Comparison of ENCODE assay signal across 22 cellular contexts in the genomic region with DNA sequence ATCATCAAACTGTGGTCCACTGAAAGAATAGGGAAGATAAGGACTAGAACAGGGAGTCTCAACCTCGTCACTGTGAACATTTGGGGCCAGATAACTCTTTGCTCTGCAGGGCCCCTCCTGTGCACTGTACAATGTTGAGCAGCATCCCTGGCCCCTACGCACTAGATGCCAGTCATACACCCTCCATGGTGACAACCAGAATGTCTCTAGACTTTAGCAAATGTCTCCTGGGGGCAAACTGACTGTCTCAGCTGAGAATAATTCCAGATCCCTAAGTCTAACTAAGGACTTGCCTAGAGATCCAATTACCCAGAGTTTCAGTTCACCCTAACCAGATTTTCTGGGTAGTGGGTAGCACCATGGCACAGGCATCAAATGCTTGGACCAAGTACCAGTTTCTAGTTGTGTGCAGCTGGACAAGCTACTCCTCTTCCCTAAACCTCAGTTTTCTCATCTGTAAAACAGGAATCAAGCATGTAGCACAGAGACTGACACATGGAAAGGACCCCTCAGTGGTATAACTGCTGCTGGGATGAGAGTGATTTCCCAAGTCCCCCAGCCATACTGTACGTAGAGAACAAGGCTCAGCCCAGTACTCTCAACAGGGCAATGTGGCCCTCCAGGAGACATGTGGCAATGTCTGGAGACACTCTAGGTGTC.
DNase-seq lines count a peak whose midpoint lies in the region; ATAC-seq, FAIRE-seq and TF ChIP-seq lines count a peak whose summit lies in the region.
"Had no signal": no experiment of that assay in that cellular context is flagged by ENCODE, and none has a peak within 500 bp of the region (broad histone marks: within the 10 kb centered on the region; RNA-seq: fewer than 3 reads in every experiment).

No MANE protein-coding gene starts in this region.

- H3K4me1 Mint-ChIP-seq in HFFc6 (ENCODE audit: low read depth): peaks cover 50% of the 10 kb centered on the region
- H3K4me1 Mint-ChIP-seq in brain: peaks cover 19% of the 10 kb centered on the region
- H3K4me1 Mint-ChIP-seq in osteocyte (ENCODE audit: unreplicated experiment): peaks cover 24% of the 10 kb centered on the region

- no peaks in the 10 kb centered on the region for H3K9me3 Mint-ChIP-seq in HFFc6
- H3K9me3 Mint-ChIP-seq in brain: no peaks in the 10 kb centered on the region
- H3K9me3 Mint-ChIP-seq in osteocyte (ENCODE audit: unreplicated experiment): no peaks in the 10 kb centered on the region
- H3K9me3 Mint-ChIP-seq: activated CD8-positive, alpha-beta T cell treated with anti-CD3 and anti-CD28 coated beads for 36 hours had no signal

- CTCF ChIA-PET in A549 (lab: Yijun Ruan, JAX): interaction anchor here (1.4 to 2.3 kb wide), 2 partner anchors 16 to 34 kb away, joined by 3 to 5 read pairs; no protein-coding TSS in a partner anchor

- no peak for ATAC-seq in A549
- ATAC-seq in GM19023 (IDR thresholded peaks at IDR 0.05; ENCODE audit: unreplicated experiment): no peak
- ATAC-seq in HG03442 (IDR thresholded peaks at IDR 0.05; ENCODE audit: unreplicated experiment): no peak
- no peak for ATAC-seq in HG02798 (IDR thresholded peaks at IDR 0.05; ENCODE audit: poor library complexity, unreplicated experiment)
- ATAC-seq: lower lobe of right lung, psoas muscle had no signal

- H3K27ac Mint-ChIP-seq in HFFc6: peak overlapping the region; percentile 98
- H3K27ac Mint-ChIP-seq in brain: peak overlapping the region in 3 of 5 experiments; percentile 1 to 64 (median 57)
- H3K27ac Mint-ChIP-seq in osteocyte (ENCODE audit: unreplicated experiment): no peak overlapping the region
- H3K27ac Mint-ChIP-seq: activated CD8-positive, alpha-beta T cell treated with anti-CD3 and anti-CD28 coated beads for 36 hours; IgD-negative memory B cell had no signal

- H3K4me3 ChIP-seq in A549 (no peak overlapping the region), osteoblast (ENCODE audit: insufficient read depth, low read length) (no peak overlapping the region)
- H3K4me3 ChIP-seq: adrenal gland, heart left ventricle, lower lobe of right lung, psoas muscle, upper lobe of left lung had no signal

- H3K36me3 Mint-ChIP-seq in HFFc6 (ENCODE audit: low read depth): peaks cover 12% of the 10 kb centered on the region
- peaks cover 65% of the 10 kb centered on the region for H3K36me3 Mint-ChIP-seq in brain
- peaks cover 38% of the 10 kb centered on the region for H3K36me3 Mint-ChIP-seq in osteocyte (ENCODE audit: unreplicated experiment)

- no peak overlapping the region for H3K4me2 ChIP-seq in A549
- H3K4me2 ChIP-seq in osteoblast (ENCODE audit: insufficient read depth, low read length): peak overlapping the region; percentile 51

- H4K20me1 ChIP-seq in osteoblast (ENCODE audit: insufficient read depth, low read length): no peaks in the 10 kb centered on the region

- TF ChIP-seq POLR2A in A549 (IDR thresholded peaks at IDR 0.05; ENCODE audit: low read length): no peak

- H3K4me3 Mint-ChIP-seq in HFFc6: peak overlapping the region; percentile 54; the same call in 1 of the 2 replicates
- H3K4me3 Mint-ChIP-seq in brain: no peak overlapping the region
- no peak overlapping the region for H3K4me3 Mint-ChIP-seq in osteocyte (ENCODE audit: unreplicated experiment)
- H3K4me3 Mint-ChIP-seq: activated CD8-positive, alpha-beta T cell treated with anti-CD3 and anti-CD28 coated beads for 36 hours; IgD-negative memory B cell had no signal

- no peak for FAIRE-seq in A549 (lab: Jason Lieb, UNC)
- FAIRE-seq: H1 had no signal

- 86% methylated on average over 3 of the region's 3 CpGs for whole genome bisulfite sequencing in A549 (ENCODE audit: missing lambda C conversion rate)

- TF ChIP-seq EP300 in A549 (IDR thresholded peaks at IDR 0.05): no peak

- no peaks in the 10 kb centered on the region for H3K9me3 ChIP-seq in A549
- H3K9me3 ChIP-seq in osteoblast (ENCODE audit: low read depth, low read length): no peaks in the 10 kb centered on the region
- H3K9me3 ChIP-seq: adrenal gland, heart left ventricle, lower lobe of right lung, psoas muscle, upper lobe of left lung had no signal

- TF ChIP-seq RAD21 in A549 (conservative IDR thresholded peaks at IDR 0.05 in 1 of 2, IDR thresholded peaks at IDR 0.05 in 1 of 2): no peak

- peaks cover 3% of the 10 kb centered on the region for H3K79me2 ChIP-seq in osteoblast (ENCODE audit: insufficient read depth, low read length)

- H2AFZ ChIP-seq in osteoblast (ENCODE audit: low read length): no peak overlapping the region

- peak overlapping the region; percentile 71 to 89; a peak in 5 of 6 replicates for H3K27ac ChIP-seq in A549
- H3K27ac ChIP-seq in osteoblast (ENCODE audit: low read depth, low read length): peak overlapping the region; percentile 99
- H3K27ac ChIP-seq: lower lobe of right lung, psoas muscle, VCaP had no signal

- POLR2A ChIA-PET in A549 (lab: Yijun Ruan, JAX): no interaction called here

- no peaks in the 10 kb centered on the region for H3K27me3 ChIP-seq in osteoblast (ENCODE audit: insufficient read depth, low read length)
- H3K27me3 ChIP-seq: adrenal gland, heart left ventricle, upper lobe of left lung had no signal

- peaks cover 26% of the 10 kb centered on the region for H3K4me1 ChIP-seq in A549
- peaks cover 32% of the 10 kb centered on the region for H3K4me1 ChIP-seq in osteoblast (ENCODE audit: insufficient read depth, low read length)

- no peaks in the 10 kb centered on the region for H3K27me3 Mint-ChIP-seq in HFFc6 (ENCODE audit: insufficient read depth)
- H3K27me3 Mint-ChIP-seq in brain: no peaks in the 10 kb centered on the region
- H3K27me3 Mint-ChIP-seq in osteocyte (ENCODE audit: unreplicated experiment): no peaks in the 10 kb centered on the region

- H3K36me3 ChIP-seq in osteoblast (ENCODE audit: insufficient read depth, low read length): no peaks in the 10 kb centered on the region
- H3K36me3 ChIP-seq: adrenal gland, lower lobe of right lung had no signal

- DNase-seq in A549 (ENCODE audit: low read depth in 1 of 2, low spot score in 1 of 2) (no peak), HFFc6 (no peak), osteoblast (ENCODE audit: insufficient read length, low spot score, missing footprints) (no peak), osteocyte (ENCODE audit: extremely low spot score, unreplicated experiment) (no peak)
- DNase-seq: adrenal gland; central memory CD4-positive, alpha-beta T cell; effector CD4-positive, alpha-beta T cell; heart left ventricle; lower lobe of right lung; NCI-H1694; NCI-H226; NK-92 treated with Interleukin-12 subunit alpha and Interleukin-12 subunit beta, amount 100 ng/mL, for 24 hours; psoas muscle; upper lobe of left lung had no signal

- no peak for TF ChIP-seq CTCF in A549 (IDR thresholded peaks at IDR 0.05)
- TF ChIP-seq CTCF in HFFc6 (IDR thresholded peaks at IDR 0.05): no peak
- TF ChIP-seq CTCF in brain (conservative IDR thresholded peaks at IDR 0.05): no peak
- no peak for TF ChIP-seq CTCF in osteoblast (IDR thresholded peaks at IDR 0.05; ENCODE audit: extremely low read depth, low read depth, low read length)
- TF ChIP-seq CTCF in osteocyte (IDR thresholded peaks at IDR 0.05): no peak

TF ChIP-seq in A549, 52 proteins besides CTCF, POLR2A, EP300 and RAD21:
- no peak for TF ChIP-seq TP53 (CRISPR knock-in tag; IDR thresholded peaks at IDR 0.05)
- TF ChIP-seq, protein P1, sequence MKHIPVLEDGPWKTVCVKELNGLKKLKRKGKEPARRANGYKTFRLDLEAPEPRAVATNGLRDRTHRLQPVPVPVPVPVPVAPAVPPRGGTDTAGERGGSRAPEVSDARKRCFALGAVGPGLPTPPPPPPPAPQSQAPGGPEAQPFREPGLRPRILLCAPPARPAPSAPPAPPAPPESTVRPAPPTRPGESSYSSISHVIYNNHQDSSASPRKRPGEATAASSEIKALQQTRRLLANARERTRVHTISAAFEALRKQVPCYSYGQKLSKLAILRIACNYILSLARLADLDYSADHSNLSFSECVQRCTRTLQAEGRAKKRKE (CRISPR knock-in tag; IDR thresholded peaks at IDR 0.05; ENCODE audit: low read depth): no peak
- TF ChIP-seq ZSCAN20 (CRISPR knock-in tag; IDR thresholded peaks at IDR 0.05): no peak
- TF ChIP-seq SREBF2 (IDR thresholded peaks at IDR 0.05): no peak
- no peak for TF ChIP-seq CHD4 (IDR thresholded peaks at IDR 0.05; ENCODE audit: borderline replicate concordance)
